Comparison of ENCODE assay signal across 8 cellular contexts in the genomic region with DNA sequence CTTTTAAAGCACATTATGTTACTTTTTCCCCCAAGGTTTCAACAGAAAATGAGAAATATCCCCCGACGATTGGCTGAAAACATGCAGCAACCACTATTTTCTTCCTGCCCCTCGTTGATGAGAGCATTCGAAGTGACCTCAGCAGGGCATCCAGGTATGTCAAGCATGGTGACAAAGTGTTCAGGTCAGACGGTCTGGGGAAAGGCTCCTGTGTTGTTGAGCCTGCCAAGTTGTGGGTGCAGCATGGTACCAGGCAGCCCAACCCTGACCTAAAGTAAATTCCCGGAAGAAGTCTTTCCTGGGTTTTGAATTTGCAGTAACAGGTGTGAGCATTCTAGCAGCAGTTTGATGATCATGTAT. TPM values are rescaled to one million over a fixed set of nuclear protein-coding genes. Genes with fewer than 3 reads are reported as not detected.
A peak's percentile ranks its signal among the peaks of the same experiment; 100 is the strongest.
DNase-seq lines count a peak whose midpoint lies in the region; ATAC-seq and TF ChIP-seq lines count a peak whose summit lies in the region.

No MANE protein-coding gene starts in this region.

- 0 to 2% methylated on average over 1 to 6 of the region's 6 CpGs for WGBS in gastroesophageal sphincter (ENCODE audit: low coverage in 1 of 2), 2 donors

- peak overlapping the region; percentile 89 for H3K4me3 Mint-ChIP-seq in activated CD4-positive, alpha-beta memory T cell treated with anti-CD3 and anti-CD28 coated beads for 36 hours

- ATAC-seq in gastroesophageal sphincter: no peak

- no peak for TF ChIP-seq POLR2A in gastroesophageal sphincter (IDR thresholded peaks at IDR 0.05)

- H3K27me3 ChIP-seq in gastroesophageal sphincter: peaks cover 14% of the 10 kb centered on the region

- H3K4me3 ChIP-seq in gastroesophageal sphincter: peak overlapping the region; percentile 67 to 90
- H3K4me3 ChIP-seq in retinal pigment epithelial cell (ENCODE audit: low read length): peak overlapping the region; percentile 83

- peaks cover 0 to 67% (median 19%) of the 10 kb centered on the region in 3 donors for H3K4me1 ChIP-seq in gastroesophageal sphincter

- intact Hi-C loops in activated CD4-positive, alpha-beta memory T cell treated with anti-CD3 and anti-CD28 coated beads for 36 hours (cut with micrococcal nuclease): loop anchor here (5.0 kb wide), 1 partner anchor 98 kb away; no protein-coding TSS in a partner anchor

- H3K27ac Mint-ChIP-seq in activated CD4-positive, alpha-beta memory T cell treated with anti-CD3 and anti-CD28 coated beads for 36 hours: peak overlapping the region; percentile 94

- peaks cover 0 to 45% of the 10 kb centered on the region in 2 donors for H3K36me3 ChIP-seq in gastroesophageal sphincter

- POLR2A ChIA-PET in activated CD4-positive, alpha-beta memory T cell treated with anti-CD3 and anti-CD28 coated beads for 36 hours (lab: Charles Lee): interaction anchor here (0.8 to 2.1 kb wide), 4 partner anchors 9 to 146 kb away, joined by 4 to 24 read pairs (median 5); partner anchors contain the start of gene SEC14L1

- DNase-seq in NCI-H146 (lab: John Stamatoyannopoulos, UW): peak; percentile 22
- no peak for DNase-seq in NCI-H146 treated with DMSO at 0.1 percent for 48 hours (lab: John Stamatoyannopoulos, UW; ENCODE audit: unreplicated experiment)
- DNase-seq in activated CD4-positive, alpha-beta memory T cell treated with anti-CD3 and anti-CD28 coated beads for 36 hours: peak; percentile 24
- DNase-seq in retinal pigment epithelial cell (ENCODE audit: low read depth): no peak
- no peak for DNase-seq in AG20443 (ENCODE audit: low spot score)
- no peak for DNase-seq in NCI-H2081 (lab: John Stamatoyannopoulos, UW)
- no peak for DNase-seq in SHP77 (lab: John Stamatoyannopoulos, UW)

- H3K36me3 Mint-ChIP-seq in activated CD4-positive, alpha-beta memory T cell treated with anti-CD3 and anti-CD28 coated beads for 36 hours: peaks cover 43% of the 10 kb centered on the region

- no peaks in the 10 kb centered on the region for H3K27me3 Mint-ChIP-seq in activated CD4-positive, alpha-beta memory T cell treated with anti-CD3 and anti-CD28 coated beads for 36 hours

- H3K27ac ChIP-seq in gastroesophageal sphincter: peak overlapping the region; percentile 85 to 91 (median 90)

- H3K4me1 Mint-ChIP-seq in activated CD4-positive, alpha-beta memory T cell treated with anti-CD3 and anti-CD28 coated beads for 36 hours (ENCODE audit: low read depth): peaks cover 53% of the 10 kb centered on the region

- no peaks in the 10 kb centered on the region for H3K9me3 Mint-ChIP-seq in activated CD4-positive, alpha-beta memory T cell treated with anti-CD3 and anti-CD28 coated beads for 36 hours

- CTCF ChIA-PET in activated CD4-positive, alpha-beta memory T cell treated with anti-CD3 and anti-CD28 coated beads for 36 hours (lab: Charles Lee): interaction anchor here (0.9 to 3.1 kb wide), 10 partner anchors 9 to 222 kb away, joined by 4 to 18 read pairs (median 8); partner anchors contain the start of genes MGAT5B and SEC14L1

- no peak for TF ChIP-seq EP300 in gastroesophageal sphincter (IDR thresholded peaks at IDR 0.05)

- no peaks in the 10 kb centered on the region for H3K9me3 ChIP-seq in gastroesophageal sphincter

- TF ChIP-seq CTCF in gastroesophageal sphincter (IDR thresholded peaks at IDR 0.05): no peak
- no peak for TF ChIP-seq CTCF in retinal pigment epithelial cell (conservative IDR thresholded peaks at IDR 0.05; ENCODE audit: low read depth, low read length)

RNA-seq across cellular contexts. Expression of gene SEC14L1, which starts 51.7 kb away (rescaled TPM):
- total RNA-seq in activated CD4-positive, alpha-beta memory T cell treated with anti-CD3 and anti-CD28 coated beads for 36 hours: 10 to 100 TPM; 68.1 to 68.5 TPM
- total RNA-seq in gastroesophageal sphincter: 10 to 100 TPM; 38.4 to 86.1 (median 40.1) TPM

Comparison
In these comparisons a context has a peak if more than half of its experiments do, and no peak if none do; other contexts are left out.
1. DNase-seq: peak in NCI-H146 (single experiment) and activated CD4-positive, alpha-beta memory T cell treated with anti-CD3 and anti-CD28 coated beads for 36 hours (single experiment); none in NCI-H146 treated with DMSO at 0.1 percent for 48 hours (single experiment), retinal pigment epithelial cell (single experiment), AG20443 (single experiment), NCI-H2081 (0 of 2) and SHP77 (0 of 2).